Comparison of ENCODE assay signal across 21 cellular contexts in genomic region chr3:98784042-98784441, GRCh38. TPM values are rescaled to one million over a fixed set of nuclear protein-coding genes. Genes with fewer than 3 reads are reported as not detected.
A peak's percentile ranks its signal among the peaks of the same experiment; 100 is the strongest.
DNase-seq lines count a peak whose midpoint lies in the region; ATAC-seq, FAIRE-seq and TF ChIP-seq lines count a peak whose summit lies in the region.
"Had no signal": no experiment of that assay in that cellular context is flagged by ENCODE, and none has a peak within 500 bp of the region (broad histone marks: within the 10 kb centered on the region; RNA-seq: fewer than 3 reads in every experiment).

No MANE protein-coding gene starts in this region.

- H3K79me2 ChIP-seq in astrocyte (ENCODE audit: insufficient read depth, low read length), result no peaks in the 10 kb centered on the region

- CTCF ChIA-PET in CD4-positive, alpha-beta memory T cell (lab: Charles Lee; ENCODE audit: partially characterized antibody), result no interaction called here

- intact Hi-C loops in CD14-positive monocyte (cut with micrococcal nuclease), result no loop called here
- intact Hi-C loops in heart right ventricle (cut with DNase I), result loop anchor here in 1 of 10 donors (5.0 kb wide), 1 partner anchor 52 kb away; no protein-coding TSS in a partner anchor
- intact Hi-C loops in prostate gland (cut with DNase I), result no loop called here
- intact Hi-C loops in CD4-positive, alpha-beta memory T cell (cut with micrococcal nuclease), result no loop called here

- no peaks in the 10 kb centered on the region for H3K36me3 ChIP-seq in astrocyte (ENCODE audit: insufficient read depth, low read length)
- H3K36me3 ChIP-seq in heart right ventricle, result peaks cover 0 to 59% (median 0%) of the 10 kb centered on the region in 9 donors
- H3K36me3 ChIP-seq in prostate gland, result no peaks in the 10 kb centered on the region
- no peaks in the 10 kb centered on the region for H3K36me3 ChIP-seq in CD4-positive, alpha-beta memory T cell (ENCODE audit: insufficient read depth, low read length)

- no peaks in the 10 kb centered on the region for H3K9me3 ChIP-seq in astrocyte (ENCODE audit: insufficient read depth, low read depth, low read length)
- no peaks in the 10 kb centered on the region for H3K9me3 ChIP-seq in heart right ventricle
- no peaks in the 10 kb centered on the region for H3K9me3 ChIP-seq in prostate gland
- H3K9me3 ChIP-seq in CD4-positive, alpha-beta memory T cell (ENCODE audit: control insufficient read depth in 1 of 2, low read length in 2 of 2), result no peaks in the 10 kb centered on the region
- H3K9me3 ChIP-seq: A549 had no signal

- POLR2A ChIA-PET in CD4-positive, alpha-beta memory T cell (lab: Charles Lee; ENCODE audit: partially characterized antibody), result no interaction called here

- H2AFZ ChIP-seq in astrocyte (ENCODE audit: low read depth, low read length), result no peak overlapping the region

- H3K27me3 Mint-ChIP-seq in CD14-positive monocyte (ENCODE audit: low read depth in 3 of 3) (peaks cover 0 to 3% (median 0%) of the 10 kb centered on the region in 3 donors), astrocyte (ENCODE audit: low read depth, unreplicated experiment) (no peaks in the 10 kb centered on the region)
- peaks cover 4 to 16% of the 10 kb centered on the region in 2 donors for H3K27me3 Mint-ChIP-seq in CD4-positive, alpha-beta memory T cell

- H3K4me3 Mint-ChIP-seq in CD14-positive monocyte (no peak overlapping the region), astrocyte (ENCODE audit: unreplicated experiment) (no peak overlapping the region)
- no peak overlapping the region for H3K4me3 Mint-ChIP-seq in CD4-positive, alpha-beta memory T cell
- H3K4me3 Mint-ChIP-seq: CD4-positive, CD25-positive, alpha-beta regulatory T cell; immature natural killer cell; naive thymus-derived CD8-positive, alpha-beta T cell; T-cell had no signal

- 64 to 82% methylated on average over 5 of the region's 5 CpGs for WGBS in heart right ventricle, 2 donors
- WGBS in prostate gland, result 21% methylated on average over 5 of the region's 5 CpGs

- H3K27me3 ChIP-seq in astrocyte (ENCODE audit: insufficient read depth, low read length), result no peaks in the 10 kb centered on the region
- no peaks in the 10 kb centered on the region for H3K27me3 ChIP-seq in heart right ventricle
- no peaks in the 10 kb centered on the region for H3K27me3 ChIP-seq in prostate gland (replicated peaks; ENCODE audit: insufficient read depth)
- H3K27me3 ChIP-seq in CD4-positive, alpha-beta memory T cell (ENCODE audit: insufficient read depth, low read length), result peaks cover 3% of the 10 kb centered on the region

- FAIRE-seq in astrocyte (lab: Jason Lieb, UNC), result no peak
- no peak for FAIRE-seq in HTR-8/SVneo (lab: Jason Lieb, UNC)
- FAIRE-seq: A549, bronchial epithelial cell, small intestine had no signal

- H3K4me3 ChIP-seq in astrocyte (ENCODE audit: insufficient read depth, low read depth, low read length), result no peak overlapping the region
- H3K4me3 ChIP-seq in heart right ventricle, result no peak overlapping the region
- H3K4me3 ChIP-seq in prostate gland, result no peak overlapping the region
- no peak overlapping the region for H3K4me3 ChIP-seq in CD4-positive, alpha-beta memory T cell (ENCODE audit: low read length in 2 of 2)
- H3K4me3 ChIP-seq: A549 had no signal

- H3K4me1 Mint-ChIP-seq in CD14-positive monocyte (peaks cover 60% of the 10 kb centered on the region), astrocyte (ENCODE audit: low read depth, unreplicated experiment) (peaks cover 63% of the 10 kb centered on the region)
- H3K4me1 Mint-ChIP-seq in CD4-positive, alpha-beta memory T cell, result peaks cover 0 to 1% (median 0%) of the 10 kb centered on the region in 4 donors
- H3K4me1 Mint-ChIP-seq: CD4-positive, CD25-positive, alpha-beta regulatory T cell; immature natural killer cell; T-cell had no signal

- H3K4me1 ChIP-seq in astrocyte (ENCODE audit: insufficient read depth, low read length) (peaks cover 61% of the 10 kb centered on the region), heart right ventricle (peaks cover 17 to 77% (median 56%) of the 10 kb centered on the region in 9 donors), prostate gland (replicated peaks) (no peaks in the 10 kb centered on the region)
- no peaks in the 10 kb centered on the region for H3K4me1 ChIP-seq in CD4-positive, alpha-beta memory T cell (ENCODE audit: insufficient read depth, low read length)

- peak overlapping the region; percentile 36 for H3K4me2 ChIP-seq in astrocyte (ENCODE audit: low read length)
- H3K4me2 ChIP-seq: A549 had no signal

- TF ChIP-seq POLR2A in prostate gland (IDR thresholded peaks at IDR 0.05), result no peak

- peak overlapping the region; percentile 25 for H3K27ac ChIP-seq in astrocyte (ENCODE audit: low read depth, low read length)
- H3K27ac ChIP-seq in heart right ventricle, result peak overlapping the region in 6 of 10 donors; percentile 22 to 47 (median 28)
- peak overlapping the region; percentile 46 to 61 for H3K27ac ChIP-seq in prostate gland
- no peak overlapping the region for H3K27ac ChIP-seq in CD4-positive, alpha-beta memory T cell (ENCODE audit: low read depth, low read length)
- H3K27ac ChIP-seq: A549 had no signal

- TF ChIP-seq CTCF in CD14-positive monocyte (IDR thresholded peaks at IDR 0.05) (no peak), astrocyte (IDR thresholded peaks at IDR 0.05; ENCODE audit: insufficient read depth, low read depth, low read length) (no peak), heart right ventricle (IDR thresholded peaks at IDR 0.05) (no peak), prostate gland (IDR thresholded peaks at IDR 0.05) (no peak)

- DNase-seq in CD14-positive monocyte (ENCODE audit: low spot score) (no peak), astrocyte (ENCODE audit: low read depth) (no peak), heart right ventricle (no peak), prostate gland (ENCODE audit: low spot score) (peak; percentile 72), HCEC 1CT (no peak), HTR-8/SVneo (ENCODE audit: insufficient read length, low spot score) (no peak)
- no peak for DNase-seq in activated naive CD4-positive, alpha-beta T cell treated with anti-CD3 and anti-CD28 coated beads, Interleukin-2, amount 50 U/mL, for 72 hours (ENCODE audit: low spot score in 2 of 2)
- no peak for DNase-seq in CD4-positive, alpha-beta memory T cell
- DNase-seq: activated CD4-positive, alpha-beta T cell treated with anti-CD3 and anti-CD28 coated beads, Interleukin-2, amount 50 U/mL, for 48 hours; activated naive CD4-positive, alpha-beta T cell treated with anti-CD3 and anti-CD28 coated beads, Interleukin-2, amount 50 U/mL, for 16 hours; CD4-positive, CD25-positive, alpha-beta regulatory T cell; immature natural killer cell; mesendoderm; naive thymus-derived CD8-positive, alpha-beta T cell; NCI-H1417 treated with DMSO at 0.1 percent for 48 hours; NCI-H82; small intestine; stimulated activated CD8-positive, alpha-beta memory T cell treated with anti-CD3 and anti-CD28 coated beads, Interleukin-4, amount 100 ng/mL, for 48 hours; T-cell had no signal

- peaks cover 5% of the 10 kb centered on the region for H4K20me1 ChIP-seq in astrocyte (ENCODE audit: insufficient read depth, low read length)

- no peak overlapping the region for H3K9ac ChIP-seq in astrocyte (ENCODE audit: low read length)

- ATAC-seq in heart right ventricle, result peak in 5 of 8 donors; percentile 9 to 68 (median 27)
- ATAC-seq in activated naive CD4-positive, alpha-beta T cell treated with anti-CD3 and anti-CD28 coated beads, Interleukin-2, amount 50 U/mL, for 72 hours, result no peak
- ATAC-seq: A549; naive thymus-derived CD8-positive, alpha-beta T cell; T-cell had no signal

- H3K36me3 Mint-ChIP-seq in CD14-positive monocyte, result peaks cover 78 to 91% of the 10 kb centered on the region in 2 donors
- peaks cover 2% of the 10 kb centered on the region for H3K36me3 Mint-ChIP-seq in astrocyte (ENCODE audit: low read depth, unreplicated experiment)
- no peaks in the 10 kb centered on the region for H3K36me3 Mint-ChIP-seq in activated naive CD4-positive, alpha-beta T cell treated with anti-CD3 and anti-CD28 coated beads, Interleukin-2, amount 50 U/mL, for 72 hours
- no peaks in the 10 kb centered on the region for H3K36me3 Mint-ChIP-seq in CD4-positive, alpha-beta memory T cell
- H3K36me3 Mint-ChIP-seq: CD4-positive, CD25-positive, alpha-beta regulatory T cell; immature natural killer cell; naive thymus-derived CD8-positive, alpha-beta T cell; T-cell had no signal

- H3K9me3 Mint-ChIP-seq in CD14-positive monocyte (no peaks in the 10 kb centered on the region), astrocyte (ENCODE audit: unreplicated experiment) (no peaks in the 10 kb centered on the region)
- H3K9me3 Mint-ChIP-seq in activated naive CD4-positive, alpha-beta T cell treated with anti-CD3 and anti-CD28 coated beads, Interleukin-2, amount 50 U/mL, for 72 hours, result no peaks in the 10 kb centered on the region
- H3K9me3 Mint-ChIP-seq in CD4-positive, alpha-beta memory T cell, result peaks cover 0 to 3% (median 0%) of the 10 kb centered on the region in 8 donors
- H3K9me3 Mint-ChIP-seq: naive thymus-derived CD8-positive, alpha-beta T cell; T-cell had no signal

- H3K27ac Mint-ChIP-seq in CD14-positive monocyte (peak overlapping the region in 6 of 7 donors; percentile 72 to 84 (median 80)), astrocyte (ENCODE audit: unreplicated experiment) (no peak overlapping the region)
- no peak overlapping the region for H3K27ac Mint-ChIP-seq in activated naive CD4-positive, alpha-beta T cell treated with anti-CD3 and anti-CD28 coated beads, Interleukin-2, amount 50 U/mL, for 72 hours
- no peak overlapping the region for H3K27ac Mint-ChIP-seq in CD4-positive, alpha-beta memory T cell
- H3K27ac Mint-ChIP-seq: CD4-positive, CD25-positive, alpha-beta regulatory T cell; immature natural killer cell; naive thymus-derived CD8-positive, alpha-beta T cell; T-cell had no signal

RNA-seq across cellular contexts. Expression of gene ST3GAL6, which starts 20.9 kb away (rescaled TPM):
- polyA plus RNA-seq in CD14-positive monocyte (10 to 100 TPM; 21.0 to 22.8 TPM), heart right ventricle (10 to 100 TPM; 44.6 to 50.8 TPM)
- total RNA-seq in astrocyte (4.4 and 4.8 TPM in 2 replicates), heart right ventricle (10 to 100 TPM; 27.3 to 92.9 (median 62.6) TPM), prostate gland (10 to 100 TPM in 1 of 2 donors, 1 to 10 TPM in 1; 7.1 to 10.6 TPM)
- under 1 TPM; 0.64 to 0.88 TPM for total RNA-seq in activated naive CD4-positive, alpha-beta T cell treated with anti-CD3 and anti-CD28 coated beads, Interleukin-2, amount 50 U/mL, for 72 hours
- 1 to 10 TPM in 1 of 2 experiments, under 1 TPM in 1; 0.50 to 1.3 TPM for total RNA-seq in CD4-positive, alpha-beta memory T cell
- under 1 TPM in 1 of 2 donors, not detected in 1; 0.15 TPM for polyA plus RNA-seq in CD4-positive, alpha-beta memory T cell
- total RNA-seq: naive thymus-derived CD8-positive, alpha-beta T cell had no signal
- polyA plus RNA-seq: naive thymus-derived CD8-positive, alpha-beta T cell had no signal

Comparison
In these comparisons a context has a peak if more than half of its experiments do, and no peak if none do; other contexts are left out.
1. H3K27ac Mint-ChIP-seq: peak in CD14-positive monocyte (6 of 7); none in astrocyte (single experiment), activated naive CD4-positive, alpha-beta T cell treated with anti-CD3 and anti-CD28 coated beads, Interleukin-2, amount 50 U/mL, for 72 hours (0 of 2) and CD4-positive, alpha-beta memory T cell (0 of 7).
2. ATAC-seq: peak in heart right ventricle (5 of 8); none in activated naive CD4-positive, alpha-beta T cell treated with anti-CD3 and anti-CD28 coated beads, Interleukin-2, amount 50 U/mL, for 72 hours (0 of 2).